ENCODE assay signal across 13 cellular contexts in the genomic region with DNA sequence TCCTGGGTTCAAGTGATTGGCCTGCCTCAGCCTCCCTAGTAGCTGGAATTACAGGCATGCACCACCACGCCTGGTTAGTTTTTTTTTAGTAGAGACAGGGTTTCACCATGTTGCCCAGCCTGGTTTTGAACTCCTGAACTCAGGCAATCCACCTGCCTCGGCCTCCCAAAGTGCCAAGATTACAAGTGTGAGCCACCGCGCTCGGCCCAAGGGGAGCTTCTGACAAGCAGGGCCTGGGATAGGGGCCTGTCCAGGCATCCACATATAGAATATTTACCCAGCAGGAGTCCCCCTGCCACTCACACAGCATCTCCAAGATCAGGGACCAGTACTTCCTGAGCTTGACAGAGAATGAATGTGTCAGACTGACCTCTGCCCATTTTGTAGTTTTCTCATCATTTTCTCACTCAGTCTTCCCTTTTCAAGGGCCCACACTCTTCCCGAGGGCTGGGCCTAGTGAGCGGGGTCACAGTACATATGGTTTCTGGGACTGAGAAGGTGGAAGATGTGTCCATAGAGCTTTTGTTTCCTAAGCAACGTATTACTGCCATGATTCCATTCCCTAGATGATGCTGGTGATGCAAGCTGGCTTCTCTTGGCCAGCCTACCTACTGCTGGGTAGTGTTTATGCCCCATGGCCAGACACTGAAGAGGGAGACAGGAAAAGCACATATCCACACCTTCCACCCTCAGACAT. TPM values are rescaled to one million over a fixed set of nuclear protein-coding genes. Genes with fewer than 3 reads are reported as not detected.
DNase-seq lines count a peak whose midpoint lies in the region; ATAC-seq and TF ChIP-seq lines count a peak whose summit lies in the region.
"Had no signal": no experiment of that assay in that cellular context is flagged by ENCODE, and none has a peak within 500 bp of the region (broad histone marks: within the 10 kb centered on the region; RNA-seq: fewer than 3 reads in every experiment).

No MANE protein-coding gene starts in this region.

- POLR2A ChIA-PET in CD4-positive, alpha-beta T cell (lab: Charles Lee): interaction anchor here (1.1 to 25.5 kb wide), 15 partner anchors 9 to 257 kb away, joined by 3 to 1045 read pairs (median 37); partner anchors contain the start of genes IRF1 and KIF3A

- no peaks in the 10 kb centered on the region for H3K9me3 ChIP-seq in CD4-positive, alpha-beta T cell (ENCODE audit: control insufficient read depth, low read length)
- no peaks in the 10 kb centered on the region for H3K9me3 ChIP-seq in osteoblast (ENCODE audit: low read depth, low read length)
- H3K9me3 ChIP-seq: BLaER1, breast epithelium had no signal

- TF ChIP-seq CTCF in CD4-positive, alpha-beta T cell (IDR thresholded peaks at IDR 0.05): no peak
- TF ChIP-seq CTCF in osteoblast (IDR thresholded peaks at IDR 0.05; ENCODE audit: extremely low read depth, low read depth, low read length): no peak

- peaks cover 24% of the 10 kb centered on the region for H3K27me3 Mint-ChIP-seq in CD4-positive, alpha-beta T cell
- no peaks in the 10 kb centered on the region for H3K27me3 Mint-ChIP-seq in naive B cell

- CTCF ChIA-PET in CD4-positive, alpha-beta T cell (lab: Charles Lee): interaction anchor here (0.8 to 4.0 kb wide), 7 partner anchors 9 to 94 kb away, joined by 4 to 20 read pairs (median 5); partner anchors contain the start of gene IRF1

- peaks cover 84% of the 10 kb centered on the region for H3K4me1 Mint-ChIP-seq in CD4-positive, alpha-beta T cell (ENCODE audit: low read depth)
- H3K4me1 Mint-ChIP-seq in naive B cell: peaks cover 56 to 74% (median 72%) of the 10 kb centered on the region in 3 donors

- DNase-seq in CD4-positive, alpha-beta T cell: peak in 2 of 10 experiments; percentile 43
- peak; percentile 63 to 67 for DNase-seq in activated T-cell treated with anti-CD3 and anti-CD28 coated beads, Interleukin-2, amount 50 U/mL, for 48 hours
- DNase-seq in naive B cell (no peak), osteoblast (ENCODE audit: insufficient read length, low spot score, missing footprints) (no peak), OCI-M1 (lab: John Stamatoyannopoulos, UW) (no peak), NCI-H1417 treated with DMSO at 0.1 percent for 48 hours (lab: John Stamatoyannopoulos, UW) (no peak)
- DNase-seq: head of caudate nucleus; NCI-H2171; stimulated activated CD8-positive, alpha-beta memory T cell treated with anti-CD3 and anti-CD28 coated beads, Interleukin-4, amount 100 ng/mL, for 48 hours had no signal

- H3K9me3 Mint-ChIP-seq in CD4-positive, alpha-beta T cell: no peaks in the 10 kb centered on the region
- H3K9me3 Mint-ChIP-seq in naive B cell: no peaks in the 10 kb centered on the region

- H3K4me2 ChIP-seq in osteoblast (ENCODE audit: insufficient read depth, low read length): no peak overlapping the region

- no peak overlapping the region for H3K27ac ChIP-seq in CD4-positive, alpha-beta T cell (ENCODE audit: low read depth, low read length)
- no peak overlapping the region for H3K27ac ChIP-seq in osteoblast (ENCODE audit: low read depth, low read length)
- H3K27ac ChIP-seq: BLaER1 had no signal

- H3K36me3 Mint-ChIP-seq in CD4-positive, alpha-beta T cell (ENCODE audit: low read depth): peaks cover 99% of the 10 kb centered on the region
- peaks cover 7 to 11% of the 10 kb centered on the region in 2 donors for H3K36me3 Mint-ChIP-seq in naive B cell

- peaks cover 23% of the 10 kb centered on the region for H3K4me1 ChIP-seq in osteoblast (ENCODE audit: insufficient read depth, low read length)
- H3K4me1 ChIP-seq: breast epithelium had no signal

- peak overlapping the region; percentile 97 for H3K27ac Mint-ChIP-seq in CD4-positive, alpha-beta T cell
- peak overlapping the region; percentile 27 to 96 (median 78) for H3K27ac Mint-ChIP-seq in naive B cell

- TF ChIP-seq POLR2A in GM19193 (IDR thresholded peaks at IDR 0.05; ENCODE audit: extremely low read depth, insufficient read depth, insufficient read length): peak; percentile 17

- peaks cover 5% of the 10 kb centered on the region for H3K79me2 ChIP-seq in osteoblast (ENCODE audit: insufficient read depth, low read length)

- no peaks in the 10 kb centered on the region for H3K27me3 ChIP-seq in CD4-positive, alpha-beta T cell (ENCODE audit: control insufficient read depth, insufficient read depth, low read length)
- H3K27me3 ChIP-seq in osteoblast (ENCODE audit: insufficient read depth, low read length): no peaks in the 10 kb centered on the region
- H3K27me3 ChIP-seq: BLaER1, breast epithelium had no signal

- H3K4me3 Mint-ChIP-seq in CD4-positive, alpha-beta T cell: peak overlapping the region; percentile 67
- peak overlapping the region in 3 of 8 donors; percentile 15 to 66 (median 52) for H3K4me3 Mint-ChIP-seq in naive B cell

- intact Hi-C loops in CD4-positive, alpha-beta T cell (cut with DNase I, micrococcal nuclease): no loop called here

- no peak overlapping the region for H2AFZ ChIP-seq in osteoblast (ENCODE audit: low read length)

- H4K20me1 ChIP-seq in osteoblast (ENCODE audit: insufficient read depth, low read length): peaks cover 11% of the 10 kb centered on the region

- ATAC-seq in CD4-positive, alpha-beta T cell (ENCODE audit: poor library complexity): peak; percentile 0
- ATAC-seq in naive B cell (ENCODE audit: low read depth in 2 of 2) (peak; percentile 1 to 2), HG03565 (IDR thresholded peaks at IDR 0.05; ENCODE audit: unreplicated experiment) (no peak)

- peaks cover 28% of the 10 kb centered on the region for H3K36me3 ChIP-seq in osteoblast (ENCODE audit: insufficient read depth, low read length)
- H3K36me3 ChIP-seq: breast epithelium had no signal

- H3K4me3 ChIP-seq in osteoblast (ENCODE audit: insufficient read depth, low read length): no peak overlapping the region
- H3K4me3 ChIP-seq: BLaER1, breast epithelium had no signal

RNA-seq across cellular contexts. Expression of gene IRF1, which starts 9.9 kb away (rescaled TPM):
- total RNA-seq in CD4-positive, alpha-beta T cell: 1,000 to 10,000 TPM; 1,212 to 1,234 TPM
- 100 to 1,000 TPM; 228 to 332 (median 296) TPM for polyA plus RNA-seq in naive B cell (ENCODE audit: low read depth in 6 of 6)
- 19.7 and 22.1 TPM in 2 replicates for total RNA-seq in osteoblast

Comparison
In these comparisons a context has a peak if more than half of its experiments do, and no peak if none do; other contexts are left out.
1. DNase-seq: peak in activated T-cell treated with anti-CD3 and anti-CD28 coated beads, Interleukin-2, amount 50 U/mL, for 48 hours (2 of 2); none in naive B cell (single experiment), osteoblast (single experiment), OCI-M1 (single experiment) and NCI-H1417 treated with DMSO at 0.1 percent for 48 hours (single experiment).
2. RNA of gene IRF1, which starts 9.9 kb away (total RNA-seq): 1,212 to 1,234 TPM in CD4-positive, alpha-beta T cell; 19.7 to 22.1 TPM in osteoblast; every median in the first group is over 10 times any median in the second.